Comparison of ENCODE assay signal across 16 cellular contexts in genomic region chr2:71605781-71606241, GRCh38.
DNase-seq lines count a peak whose midpoint lies in the region; TF ChIP-seq lines count a peak whose summit lies in the region.
"Had no signal": no experiment of that assay in that cellular context is flagged by ENCODE, and none has a peak within 500 bp of the region (broad histone marks: within the 10 kb centered on the region; RNA-seq: fewer than 3 reads in every experiment).

No MANE protein-coding gene starts in this region.

- peaks cover 45% of the 10 kb centered on the region for H3K27me3 Mint-ChIP-seq in activated naive CD4-positive, alpha-beta T cell treated with anti-CD3 and anti-CD28 coated beads, Interleukin-2, amount 10 ng/mL, durations not matched to agents 7 days and 5 days
- H3K27me3 Mint-ChIP-seq in activated naive CD4-positive, alpha-beta T cell treated with anti-CD3 and anti-CD28 coated beads for 36 hours (ENCODE audit: low read depth), result peaks cover 15% of the 10 kb centered on the region
- H3K27me3 Mint-ChIP-seq in endodermal cell (ENCODE audit: insufficient read depth), result no peaks in the 10 kb centered on the region
- H3K27me3 Mint-ChIP-seq in nephron progenitor cell (ENCODE audit: low read depth, poor library complexity), result peaks cover 37% of the 10 kb centered on the region

- TF ChIP-seq POLR2A in vagina (IDR thresholded peaks at IDR 0.05), result no peak

- no peaks in the 10 kb centered on the region for H3K9me3 Mint-ChIP-seq in activated naive CD4-positive, alpha-beta T cell treated with anti-CD3 and anti-CD28 coated beads, Interleukin-2, amount 10 ng/mL, durations not matched to agents 7 days and 5 days
- H3K9me3 Mint-ChIP-seq in activated naive CD4-positive, alpha-beta T cell treated with anti-CD3 and anti-CD28 coated beads for 36 hours, result no peaks in the 10 kb centered on the region
- H3K9me3 Mint-ChIP-seq in endodermal cell (no peaks in the 10 kb centered on the region), nephron progenitor cell (no peaks in the 10 kb centered on the region)
- H3K9me3 Mint-ChIP-seq: activated naive CD4-positive, alpha-beta T cell treated with anti-CD3 and anti-CD28 coated beads, Interleukin-2, amount 50 U/mL, for 24 hours had no signal

- H3K36me3 ChIP-seq in endodermal cell (ENCODE audit: control insufficient read depth, insufficient read depth, low read length) (no peaks in the 10 kb centered on the region), vagina (no peaks in the 10 kb centered on the region)
- H3K36me3 ChIP-seq: pancreas had no signal

- DNase-seq in activated naive CD4-positive, alpha-beta T cell treated with anti-CD3 and anti-CD28 coated beads, Interleukin-2, amount 10 ng/mL, durations not matched to agents 7 days and 5 days, result peak; percentile 6
- no peak for DNase-seq in activated naive CD4-positive, alpha-beta T cell treated with anti-CD3 and anti-CD28 coated beads for 36 hours
- DNase-seq in endodermal cell, result peak; percentile 35
- DNase-seq in nephron progenitor cell, result peak; percentile 1
- peak; percentile 75 to 81 for DNase-seq in vagina (ENCODE audit: extremely low spot score in 2 of 2)
- DNase-seq in GM19240 (ENCODE audit: insufficient read length, low spot score), result no peak
- no peak for DNase-seq in stimulated activated CD4-positive, alpha-beta T cell treated with anti-CD3 and anti-CD28 coated beads, Interleukin-15, amount 100 ng/mL, for 24 hours
- DNase-seq in NAMALWA (ENCODE audit: low spot score), result no peak
- DNase-seq: ACHN; Karpas-422; NCI-H1694 treated with DMSO at 0.1 percent for 48 hours; NCI-H446 treated with DMSO at 0.1 percent for 48 hours; PC-3; stimulated activated CD4-positive, alpha-beta T cell treated with anti-CD3 and anti-CD28 coated beads, Interleukin-12 subunit alpha, Interleukin-12 subunit beta, amount 100 ng/mL, for 4 hours had no signal

- H3K27me3 ChIP-seq in endodermal cell (ENCODE audit: control insufficient read depth, insufficient read depth, low read length, poor library complexity, severe bottlenecking) (no peaks in the 10 kb centered on the region), vagina (no peaks in the 10 kb centered on the region)
- H3K27me3 ChIP-seq: pancreas had no signal

- CTCF ChIA-PET in activated naive CD4-positive, alpha-beta T cell treated with anti-CD3 and anti-CD28 coated beads, Interleukin-2, amount 10 ng/mL, durations not matched to agents 7 days and 5 days (lab: Charles Lee), result no interaction called here
- CTCF ChIA-PET in activated naive CD4-positive, alpha-beta T cell treated with anti-CD3 and anti-CD28 coated beads for 36 hours (lab: Charles Lee), result no interaction called here

- no peaks in the 10 kb centered on the region for H3K36me3 Mint-ChIP-seq in activated naive CD4-positive, alpha-beta T cell treated with anti-CD3 and anti-CD28 coated beads, Interleukin-2, amount 10 ng/mL, durations not matched to agents 7 days and 5 days
- no peaks in the 10 kb centered on the region for H3K36me3 Mint-ChIP-seq in activated naive CD4-positive, alpha-beta T cell treated with anti-CD3 and anti-CD28 coated beads for 36 hours (ENCODE audit: low read depth)
- H3K36me3 Mint-ChIP-seq in endodermal cell (ENCODE audit: low read depth) (no peaks in the 10 kb centered on the region), nephron progenitor cell (ENCODE audit: low read depth) (no peaks in the 10 kb centered on the region)
- H3K36me3 Mint-ChIP-seq: activated naive CD4-positive, alpha-beta T cell treated with anti-CD3 and anti-CD28 coated beads, Interleukin-2, amount 50 U/mL, for 24 hours had no signal

- H3K9ac ChIP-seq in endodermal cell (ENCODE audit: extremely low read depth, low read length, poor library complexity, severe bottlenecking), result no peak overlapping the region

- H3K27ac Mint-ChIP-seq in activated naive CD4-positive, alpha-beta T cell treated with anti-CD3 and anti-CD28 coated beads, Interleukin-2, amount 10 ng/mL, durations not matched to agents 7 days and 5 days, result no peak overlapping the region
- no peak overlapping the region for H3K27ac Mint-ChIP-seq in activated naive CD4-positive, alpha-beta T cell treated with anti-CD3 and anti-CD28 coated beads for 36 hours
- no peak overlapping the region for H3K27ac Mint-ChIP-seq in endodermal cell
- no peak overlapping the region for H3K27ac Mint-ChIP-seq in nephron progenitor cell
- H3K27ac Mint-ChIP-seq: activated naive CD4-positive, alpha-beta T cell treated with anti-CD3 and anti-CD28 coated beads, Interleukin-2, amount 50 U/mL, for 24 hours had no signal

- H3K9me3 ChIP-seq in endodermal cell (ENCODE audit: control insufficient read depth, low read length) (no peaks in the 10 kb centered on the region), vagina (no peaks in the 10 kb centered on the region)
- H3K9me3 ChIP-seq: pancreas had no signal

- H3K4me3 Mint-ChIP-seq in activated naive CD4-positive, alpha-beta T cell treated with anti-CD3 and anti-CD28 coated beads, Interleukin-2, amount 10 ng/mL, durations not matched to agents 7 days and 5 days, result no peak overlapping the region
- no peak overlapping the region for H3K4me3 Mint-ChIP-seq in activated naive CD4-positive, alpha-beta T cell treated with anti-CD3 and anti-CD28 coated beads for 36 hours
- H3K4me3 Mint-ChIP-seq in endodermal cell (no peak overlapping the region), nephron progenitor cell (no peak overlapping the region)
- H3K4me3 Mint-ChIP-seq: activated naive CD4-positive, alpha-beta T cell treated with anti-CD3 and anti-CD28 coated beads, Interleukin-2, amount 50 U/mL, for 24 hours had no signal

- H3K4me1 ChIP-seq in endodermal cell (ENCODE audit: control insufficient read depth, insufficient read depth, low read length) (peaks cover 3% of the 10 kb centered on the region), vagina (peaks cover 19% of the 10 kb centered on the region)
- H3K4me1 ChIP-seq: pancreas had no signal

- 81 to 82% methylated on average over 5 to 7 of the region's 7 CpGs for WGBS in endodermal cell (ENCODE audit: insufficient coverage in 1 of 2, insufficient read length in 1 of 2), 2 experiments

- TF ChIP-seq CTCF in endodermal cell (conservative IDR thresholded peaks at IDR 0.05), result no peak
- TF ChIP-seq CTCF in nephron progenitor cell (IDR thresholded peaks at IDR 0.05), result no peak
- TF ChIP-seq CTCF in vagina (IDR thresholded peaks at IDR 0.05), result no peak

- H3K27ac ChIP-seq in endodermal cell (ENCODE audit: low read depth, low read length) (no peak overlapping the region), vagina (no peak overlapping the region)
- H3K27ac ChIP-seq: pancreas had no signal

- peaks cover 16% of the 10 kb centered on the region for H3K4me1 Mint-ChIP-seq in activated naive CD4-positive, alpha-beta T cell treated with anti-CD3 and anti-CD28 coated beads, Interleukin-2, amount 10 ng/mL, durations not matched to agents 7 days and 5 days
- H3K4me1 Mint-ChIP-seq in activated naive CD4-positive, alpha-beta T cell treated with anti-CD3 and anti-CD28 coated beads for 36 hours (ENCODE audit: low read depth), result peaks cover 5% of the 10 kb centered on the region
- peaks cover 16% of the 10 kb centered on the region for H3K4me1 Mint-ChIP-seq in endodermal cell
- peaks cover 43% of the 10 kb centered on the region for H3K4me1 Mint-ChIP-seq in nephron progenitor cell

- intact Hi-C loops in activated naive CD4-positive, alpha-beta T cell treated with anti-CD3 and anti-CD28 coated beads for 36 hours (cut with micrococcal nuclease), result no loop called here
- intact Hi-C loops in vagina (cut with DNase I), result no loop called here

- H3K4me3 ChIP-seq in endodermal cell (ENCODE audit: low read length), result no peak overlapping the region
- no peak overlapping the region for H3K4me3 ChIP-seq in vagina
- H3K4me3 ChIP-seq: pancreas had no signal

Comparison
In these comparisons a context has a peak if more than half of its experiments do, and no peak if none do; other contexts are left out.
1. DNase-seq: peak in activated naive CD4-positive, alpha-beta T cell treated with anti-CD3 and anti-CD28 coated beads, Interleukin-2, amount 10 ng/mL, durations not matched to agents 7 days and 5 days (single experiment), endodermal cell (single experiment), nephron progenitor cell (single experiment) and vagina (2 of 2); none in activated naive CD4-positive, alpha-beta T cell treated with anti-CD3 and anti-CD28 coated beads for 36 hours (single experiment), GM19240 (single experiment), stimulated activated CD4-positive, alpha-beta T cell treated with anti-CD3 and anti-CD28 coated beads, Interleukin-15, amount 100 ng/mL, for 24 hours (single experiment) and NAMALWA (single experiment).